ENCODE assay signal across 20 cellular contexts in the genomic region with DNA sequence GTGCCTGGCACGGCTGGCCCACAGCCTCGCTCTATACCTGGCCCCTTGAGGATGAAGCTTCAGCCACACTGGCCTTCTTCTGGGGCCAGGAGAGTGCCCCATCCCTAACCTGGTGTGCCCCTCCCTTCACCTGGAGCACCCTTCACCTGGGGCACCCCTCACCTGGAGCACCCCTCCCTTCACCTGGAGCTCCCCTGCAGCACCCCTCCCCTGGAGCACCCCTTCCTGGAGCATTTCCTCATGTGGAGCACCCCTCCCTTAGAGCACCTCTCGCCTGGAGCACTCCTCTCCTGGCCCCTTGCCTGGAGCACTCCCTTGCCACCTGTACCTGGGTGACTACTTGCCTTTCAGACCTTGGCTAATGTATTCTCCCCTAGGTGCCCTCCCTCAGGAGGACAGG. TPM values are rescaled to one million over a fixed set of nuclear protein-coding genes. Genes with fewer than 3 reads are reported as not detected.
DNase-seq lines count a peak whose midpoint lies in the region; ATAC-seq, FAIRE-seq and TF ChIP-seq lines count a peak whose summit lies in the region.
"Had no signal": no experiment of that assay in that cellular context is flagged by ENCODE, and none has a peak within 500 bp of the region (broad histone marks: within the 10 kb centered on the region; RNA-seq: fewer than 3 reads in every experiment).

No MANE protein-coding gene starts in this region.

- H3K36me3 ChIP-seq in HepG2 (replicated peaks in 1 of 2; ENCODE audit: control insufficient read depth in 1 of 2, insufficient read depth in 2 of 2, low read length in 2 of 2): no peaks in the 10 kb centered on the region
- no peaks in the 10 kb centered on the region for H3K36me3 ChIP-seq in right lobe of liver
- H3K36me3 ChIP-seq in pancreas: no peaks in the 10 kb centered on the region
- H3K36me3 ChIP-seq in CD4-positive, alpha-beta memory T cell (ENCODE audit: insufficient read depth, low read length): no peaks in the 10 kb centered on the region
- H3K36me3 ChIP-seq: HAP-1, SJSA1 had no signal

- 0% methylated on average over 3 of the region's 3 CpGs for WGBS in HepG2 (ENCODE audit: low lambda C conversion rate)
- WGBS in right lobe of liver (ENCODE audit: insufficient coverage, low coverage, low lambda C conversion rate, missing lambda C conversion rate): 38% methylated on average over 2 of the region's 3 CpGs
- WGBS in pancreas, 2 donors: 32 to 42% methylated on average over 3 of the region's 3 CpGs

- H3K9me3 Mint-ChIP-seq in glutamatergic neuron (ENCODE audit: unreplicated experiment): peaks cover 18% of the 10 kb centered on the region
- H3K9me3 Mint-ChIP-seq in CD4-positive, alpha-beta memory T cell: no peaks in the 10 kb centered on the region
- H3K9me3 Mint-ChIP-seq: CD4-positive, alpha-beta T cell had no signal

- H3K4me3 ChIP-seq in HepG2 (replicated peaks in 1 of 3; ENCODE audit: insufficient read depth in 1 of 3, low read depth in 2 of 3, low read length in 3 of 3) (no peak overlapping the region), right lobe of liver (no peak overlapping the region), pancreas (no peak overlapping the region)
- no peak overlapping the region for H3K4me3 ChIP-seq in CD4-positive, alpha-beta memory T cell (ENCODE audit: low read length in 2 of 2)
- H3K4me3 ChIP-seq: HAP-1, SJSA1 had no signal

- H3K9me3 ChIP-seq in HepG2 (ENCODE audit: low read length) (no peaks in the 10 kb centered on the region), right lobe of liver (no peaks in the 10 kb centered on the region), pancreas (no peaks in the 10 kb centered on the region)
- H3K9me3 ChIP-seq in CD4-positive, alpha-beta memory T cell (ENCODE audit: control insufficient read depth in 1 of 2, low read length in 2 of 2): no peaks in the 10 kb centered on the region
- H3K9me3 ChIP-seq: HAP-1, SJSA1 had no signal

- peak overlapping the region; percentile 38 for H3K4me3 Mint-ChIP-seq in glutamatergic neuron (ENCODE audit: unreplicated experiment)
- H3K4me3 Mint-ChIP-seq in CD4-positive, alpha-beta memory T cell: peak overlapping the region in 1 of 8 donors; percentile 43
- H3K4me3 Mint-ChIP-seq: CD4-positive, alpha-beta T cell had no signal

- ATAC-seq in HepG2 (no peak), right lobe of liver (no peak), pancreas (no peak)
- ATAC-seq: Panc1 had no signal

- H4K20me1 ChIP-seq in HepG2 (ENCODE audit: insufficient read depth, low read length): no peaks in the 10 kb centered on the region

- FAIRE-seq in HepG2 (lab: Jason Lieb, UNC) (no peak), pancreas (lab: Jason Lieb, UNC) (no peak)
- FAIRE-seq: A204.1 had no signal

- H3K9ac ChIP-seq in HepG2 (ENCODE audit: insufficient read depth, low read depth, low read length): no peak overlapping the region

- H3K27ac ChIP-seq in HepG2 (ENCODE audit: extremely low read length, insufficient read depth, low read length): no peak overlapping the region
- no peak overlapping the region for H3K27ac ChIP-seq in right lobe of liver
- H3K27ac ChIP-seq in pancreas: no peak overlapping the region
- no peak overlapping the region for H3K27ac ChIP-seq in CD4-positive, alpha-beta memory T cell (ENCODE audit: low read depth, low read length)
- H3K27ac ChIP-seq: SJSA1 had no signal

- in situ Hi-C loops in HepG2 (cut with HindIII; ENCODE audit: extremely low pct_ligation_motif_present, low pct_unique_long_range_greater_than_20kb): no loop called here

- TF ChIP-seq EP300 in HepG2 (IDR thresholded peaks at IDR 0.05; ENCODE audit: low read depth in 2 of 2, low read length in 2 of 2) (no peak), HepG2 (CRISPR knock-in tag; IDR thresholded peaks at IDR 0.05; ENCODE audit: borderline replicate concordance) (no peak)

- H3K27ac Mint-ChIP-seq in glutamatergic neuron (ENCODE audit: unreplicated experiment): peak overlapping the region; percentile 43
- peak overlapping the region in 1 of 7 donors; percentile 42 for H3K27ac Mint-ChIP-seq in CD4-positive, alpha-beta memory T cell
- H3K27ac Mint-ChIP-seq: CD4-positive, alpha-beta T cell had no signal

- TF ChIP-seq CTCF in HepG2 (CRISPR knock-in tag; IDR thresholded peaks at IDR 0.05) (no peak), right lobe of liver (IDR thresholded peaks at IDR 0.05) (no peak), glutamatergic neuron (IDR thresholded peaks at IDR 0.05; ENCODE audit: partially characterized antibody, unreplicated experiment) (no peak), pancreas (IDR thresholded peaks at IDR 0.05) (no peak)

- H2AFZ ChIP-seq in HepG2 (ENCODE audit: low read length): no peak overlapping the region

- intact Hi-C loops in HepG2 (cut with micrococcal nuclease; ENCODE audit: unreplicated experiment): no loop called here
- intact Hi-C loops in right lobe of liver (cut with DNase I): loop anchor here in 1 of 2 donors (5.0 kb wide), 1 partner anchor 74 kb away; no protein-coding TSS in a partner anchor
- intact Hi-C loops in pancreas (cut with DNase I): loop anchor here in 1 of 3 donors (10.0 kb wide), 1 partner anchor 77 kb away; the partner anchor contains the start of genes CHTF18 and RPUSD1
- intact Hi-C loops in CD4-positive, alpha-beta memory T cell (cut with micrococcal nuclease): no loop called here

- no peak overlapping the region for H3K4me2 ChIP-seq in HepG2 (ENCODE audit: low read depth, low read length)

- H3K4me1 ChIP-seq in HepG2 (ENCODE audit: insufficient read depth, low read length) (peaks cover 9% of the 10 kb centered on the region), right lobe of liver (no peaks in the 10 kb centered on the region), pancreas (no peaks in the 10 kb centered on the region)
- no peaks in the 10 kb centered on the region for H3K4me1 ChIP-seq in CD4-positive, alpha-beta memory T cell (ENCODE audit: insufficient read depth, low read length)

- H3K27me3 Mint-ChIP-seq in glutamatergic neuron (ENCODE audit: unreplicated experiment): peaks cover 22% of the 10 kb centered on the region
- peaks cover 20 to 38% of the 10 kb centered on the region in 2 donors for H3K27me3 Mint-ChIP-seq in CD4-positive, alpha-beta memory T cell

- BruUV-seq in HepG2 (replicated peaks; lab: Mats Ljungman, UMichigan): no TSS peak

- no peaks in the 10 kb centered on the region for H3K36me3 Mint-ChIP-seq in glutamatergic neuron (ENCODE audit: unreplicated experiment)
- no peaks in the 10 kb centered on the region for H3K36me3 Mint-ChIP-seq in CD4-positive, alpha-beta memory T cell

- peaks cover 20% of the 10 kb centered on the region for H3K4me1 Mint-ChIP-seq in glutamatergic neuron (ENCODE audit: low read depth, unreplicated experiment)
- peaks cover 0 to 13% (median 6%) of the 10 kb centered on the region in 4 donors for H3K4me1 Mint-ChIP-seq in CD4-positive, alpha-beta memory T cell

- TF ChIP-seq POLR2A in HepG2 (IDR thresholded peaks at IDR 0.05; ENCODE audit: insufficient read depth in 1 of 2, low read depth in 2 of 2, low read length in 2 of 2): no peak
- TF ChIP-seq POLR2A in right lobe of liver (IDR thresholded peaks at IDR 0.05): no peak

- POLR2A ChIA-PET in HepG2 (lab: Yijun Ruan, JAX): no interaction called here
- POLR2A ChIA-PET in CD4-positive, alpha-beta memory T cell (lab: Charles Lee; ENCODE audit: partially characterized antibody): interaction anchor here (0.6 to 1.0 kb wide), 3 partner anchors 9 to 80 kb away, joined by 3 to 5 read pairs (median 3); partner anchors contain the start of genes CHTF18 and RPUSD1

- H3K79me2 ChIP-seq in HepG2 (ENCODE audit: insufficient read depth, low read length): no peaks in the 10 kb centered on the region

- DNase-seq in HepG2 (ENCODE audit: low spot score): no peak
- no peak for DNase-seq in right lobe of liver
- no peak for DNase-seq in glutamatergic neuron
- DNase-seq in pancreas: no peak
- no peak for DNase-seq in NCI-H146 treated with DMSO at 0.1 percent for 48 hours (lab: John Stamatoyannopoulos, UW; ENCODE audit: unreplicated experiment)
- DNase-seq in CD4-positive, alpha-beta memory T cell: no peak
- DNase-seq: CD4-positive, alpha-beta T cell; DMS153; GDM1; MM.1S; NCI-H1092; NCI-H1436 treated with DMSO at 0.1 percent for 48 hours; NCI-H2029 treated with DMSO at 0.1 percent for 48 hours; NCI-H2171; NCI-H446; NCI-H526 treated with DMSO at 0.1 percent for 48 hours had no signal

- H3K27me3 ChIP-seq in HepG2 (ENCODE audit: control insufficient read depth in 1 of 2, insufficient read depth in 2 of 2, low read length in 2 of 2) (peaks cover 19 to 70% of the 10 kb centered on the region in 2 experiments; a peak in 4 of 5 replicates), right lobe of liver (no peaks in the 10 kb centered on the region), pancreas (peaks cover 0 to 31% (median 3%) of the 10 kb centered on the region in 4 donors)
- H3K27me3 ChIP-seq in CD4-positive, alpha-beta memory T cell (ENCODE audit: insufficient read depth, low read length): peaks cover 56% of the 10 kb centered on the region

- no peak for TF ChIP-seq RAD21 in HepG2 (CRISPR knock-in tag; IDR thresholded peaks at IDR 0.05)

- CTCF ChIA-PET in HepG2 (lab: Yijun Ruan, JAX; ENCODE audit: low intra/inter-chr PET ratio, low total read pairs): no interaction called here
- CTCF ChIA-PET in CD4-positive, alpha-beta memory T cell (lab: Charles Lee; ENCODE audit: partially characterized antibody): interaction anchor here (0.9 kb wide), 1 partner anchor 12 kb away, joined by 4 read pairs; no protein-coding TSS in a partner anchor

RNA-seq across cellular contexts. Expression of gene FBXL16, which starts 2.4 kb away (rescaled TPM):
- total RNA-seq in HepG2 (2016; rRNA removed; fragmentation: Illumina TruSeq; extraction: Trizol) (0.20 and 0.22 TPM in 2 replicates), right lobe of liver (1 to 10 TPM in 2 of 6 experiments, under 1 TPM in 1, not detected in 3; 0.05 to 2.3 (median 1.7) TPM), glutamatergic neuron (ENCODE audit: unreplicated experiment) (85.1 TPM), pancreas (1 to 10 TPM in 4 of 6 donors, under 1 TPM in 2; 0.60 to 2.8 (median 1.7) TPM)
- 0.10 TPM in 1 of 2 replicates, not detected in the other for total RNA-seq in HepG2 (2016; cell fraction: cytosol; rRNA removed; fragmentation: Illumina TruSeq; extraction: Trizol; ENCODE audit: low read depth)
- total RNA-seq in HepG2 (2016; cell fraction: insoluble cytoplasmic fraction; rRNA removed; fragmentation: Illumina TruSeq; extraction: Trizol): 0.19 TPM in 1 of 2 replicates, not detected in the other
- 0.10 and 0.22 TPM in 2 replicates for total RNA-seq in HepG2 (2016; cell fraction: membrane; rRNA removed; fragmentation: Illumina TruSeq; extraction: Trizol)
- 0.19 TPM in 1 of 2 replicates, not detected in the other for total RNA-seq in HepG2 (2016; cell fraction: nucleus; rRNA removed; fragmentation: Illumina TruSeq; extraction: Trizol)
- polyA plus RNA-seq in HepG2 (2011; rRNA removed) (2.0 and 2.2 TPM in 2 replicates), pancreas (10 to 100 TPM in 1 of 2 donors, 1 to 10 TPM in 1; 4.8 to 17.7 TPM)
- 1.6 and 3.1 TPM in 2 replicates for polyA plus RNA-seq in HepG2 (2011; cell fraction: cytosol; rRNA removed)
- 4.4 and 5.3 TPM in 2 replicates for polyA plus RNA-seq in HepG2 (2011; cell fraction: nucleus; rRNA removed)
- polyA plus RNA-seq in HepG2 (2012): 2.8 and 5.8 TPM in 2 replicates
- polyA plus RNA-seq in HepG2 (2016; cell fraction: cytosol; fragmentation: Illumina TruSeq; extraction: Trizol; ENCODE audit: low read depth): 0.14 and 2.9 TPM in 2 replicates
- 0.45 and 0.64 TPM in 2 replicates for polyA plus RNA-seq in HepG2 (2016; cell fraction: insoluble cytoplasmic fraction; fragmentation: Illumina TruSeq; extraction: Trizol; ENCODE audit: low read depth)
- 0.38 and 0.42 TPM in 2 replicates for polyA plus RNA-seq in HepG2 (2016; cell fraction: membrane; fragmentation: Illumina TruSeq; extraction: Trizol; ENCODE audit: low read depth)
- polyA plus RNA-seq in HepG2 (2016; cell fraction: nucleus; fragmentation: Illumina TruSeq; extraction: Trizol; ENCODE audit: insufficient read depth, low read depth): 0.35 and 0.36 TPM in 2 replicates
- 4.1 and 8.8 TPM in 2 replicates for polyA minus RNA-seq in HepG2 (2011; rRNA and poly(A)+ RNA removed; ENCODE audit: low replicate concordance)
- 1.8 and 2.7 TPM in 2 replicates for polyA minus RNA-seq in HepG2 (2011; cell fraction: cytosol; rRNA and poly(A)+ RNA removed)
- 0.52 and 0.99 TPM in 2 replicates for polyA minus RNA-seq in HepG2 (2011; cell fraction: nucleus; rRNA and poly(A)+ RNA removed)
- total RNA-seq in CD4-positive, alpha-beta memory T cell: 10 to 100 TPM; 58.4 to 59.5 TPM
- polyA plus RNA-seq in CD4-positive, alpha-beta memory T cell: 10 to 100 TPM in 1 of 2 donors, 1 to 10 TPM in 1; 9.3 to 38.6 TPM
- total RNA-seq: SJSA1 had no signal

RNA-seq across cellular contexts. Expression of gene METRN, which starts 6.9 kb away (rescaled TPM):
- total RNA-seq in HepG2 (2016; rRNA removed; fragmentation: Illumina TruSeq; extraction: Trizol): 27.3 and 46.1 TPM in 2 replicates
- total RNA-seq in HepG2 (2016; cell fraction: cytosol; rRNA removed; fragmentation: Illumina TruSeq; extraction: Trizol; ENCODE audit: low read depth): 309 and 313 TPM in 2 replicates
- total RNA-seq in HepG2 (2016; cell fraction: insoluble cytoplasmic fraction; rRNA removed; fragmentation: Illumina TruSeq; extraction: Trizol): 32.7 and 50.4 TPM in 2 replicates
- total RNA-seq in HepG2 (2016; cell fraction: membrane; rRNA removed; fragmentation: Illumina TruSeq; extraction: Trizol): 215 and 243 TPM in 2 replicates
- 17.9 and 18.8 TPM in 2 replicates for total RNA-seq in HepG2 (2016; cell fraction: nucleus; rRNA removed; fragmentation: Illumina TruSeq; extraction: Trizol)
- polyA plus RNA-seq in HepG2 (2011; rRNA removed): 25.5 and 34.0 TPM in 2 replicates
- polyA plus RNA-seq in HepG2 (2011; cell fraction: cytosol; rRNA removed): 9.2 and 47.6 TPM in 2 replicates
- polyA plus RNA-seq in HepG2 (2011; cell fraction: nucleus; rRNA removed): 25.3 and 25.6 TPM in 2 replicates
- polyA plus RNA-seq in HepG2 (2012): 6.0 and 9.7 TPM in 2 replicates
- polyA plus RNA-seq in HepG2 (2016; cell fraction: cytosol; fragmentation: Illumina TruSeq; extraction: Trizol; ENCODE audit: low read depth): 285 and 311 TPM in 2 replicates
- polyA plus RNA-seq in HepG2 (2016; cell fraction: insoluble cytoplasmic fraction; fragmentation: Illumina TruSeq; extraction: Trizol; ENCODE audit: low read depth): 25.1 and 30.0 TPM in 2 replicates
- 167 and 188 TPM in 2 replicates for polyA plus RNA-seq in HepG2 (2016; cell fraction: membrane; fragmentation: Illumina TruSeq; extraction: Trizol; ENCODE audit: low read depth)
- 32.0 and 38.6 TPM in 2 replicates for polyA plus RNA-seq in HepG2 (2016; cell fraction: nucleus; fragmentation: Illumina TruSeq; extraction: Trizol; ENCODE audit: insufficient read depth, low read depth)
- 4.1 and 35.6 TPM in 2 replicates for polyA minus RNA-seq in HepG2 (2011; rRNA and poly(A)+ RNA removed; ENCODE audit: low replicate concordance)
- 14.3 and 15.0 TPM in 2 replicates for polyA minus RNA-seq in HepG2 (2011; cell fraction: cytosol; rRNA and poly(A)+ RNA removed)
- 4.4 and 4.6 TPM in 2 replicates for polyA minus RNA-seq in HepG2 (2011; cell fraction: nucleus; rRNA and poly(A)+ RNA removed)
- total RNA-seq in right lobe of liver: 10 to 100 TPM; 14.0 to 43.7 (median 26.2) TPM
- total RNA-seq in glutamatergic neuron (ENCODE audit: unreplicated experiment): 134 TPM
- 10 to 100 TPM; 27.6 to 44.9 (median 37.7) TPM for total RNA-seq in pancreas
- polyA plus RNA-seq in pancreas: 10 to 100 TPM; 74.2 to 82.0 TPM
- total RNA-seq in CD4-positive, alpha-beta memory T cell: 1 to 10 TPM; 6.9 to 7.7 TPM
- polyA plus RNA-seq in CD4-positive, alpha-beta memory T cell: 10 to 100 TPM in 1 of 2 donors, 1 to 10 TPM in 1; 8.3 to 18.8 TPM

RNA-seq across cellular contexts. Expression of gene ANTKMT, which starts 12.9 kb away (rescaled TPM):
- total RNA-seq in HepG2 (2016; rRNA removed; fragmentation: Illumina TruSeq; extraction: Trizol) (17.8 and 47.8 TPM in 2 replicates), right lobe of liver (10 to 100 TPM; 19.7 to 56.0 (median 28.2) TPM), glutamatergic neuron (ENCODE audit: unreplicated experiment) (61.1 TPM), pancreas (10 to 100 TPM; 12.2 to 25.5 (median 20.1) TPM)
- total RNA-seq in HepG2 (2016; cell fraction: cytosol; rRNA removed; fragmentation: Illumina TruSeq; extraction: Trizol; ENCODE audit: low read depth): 23.3 and 24.5 TPM in 2 replicates
- 20.4 and 46.4 TPM in 2 replicates for total RNA-seq in HepG2 (2016; cell fraction: insoluble cytoplasmic fraction; rRNA removed; fragmentation: Illumina TruSeq; extraction: Trizol)
- 26.6 and 30.6 TPM in 2 replicates for total RNA-seq in HepG2 (2016; cell fraction: membrane; rRNA removed; fragmentation: Illumina TruSeq; extraction: Trizol)
- 18.5 and 25.5 TPM in 2 replicates for total RNA-seq in HepG2 (2016; cell fraction: nucleus; rRNA removed; fragmentation: Illumina TruSeq; extraction: Trizol)
- polyA plus RNA-seq in HepG2 (2011; rRNA removed) (7.5 and 11.8 TPM in 2 replicates), pancreas (10 to 100 TPM; 35.2 to 41.7 TPM)
- polyA plus RNA-seq in HepG2 (2011; cell fraction: cytosol; rRNA removed): 10.6 and 19.3 TPM in 2 replicates
- 47.2 and 48.7 TPM in 2 replicates for polyA plus RNA-seq in HepG2 (2011; cell fraction: nucleus; rRNA removed)
- polyA plus RNA-seq in HepG2 (2012): 4.2 and 8.6 TPM in 2 replicates
- 14.5 and 19.6 TPM in 2 replicates for polyA plus RNA-seq in HepG2 (2016; cell fraction: cytosol; fragmentation: Illumina TruSeq; extraction: Trizol; ENCODE audit: low read depth)
- polyA plus RNA-seq in HepG2 (2016; cell fraction: insoluble cytoplasmic fraction; fragmentation: Illumina TruSeq; extraction: Trizol; ENCODE audit: low read depth): 10.3 and 11.6 TPM in 2 replicates
- 16.4 and 20.3 TPM in 2 replicates for polyA plus RNA-seq in HepG2 (2016; cell fraction: membrane; fragmentation: Illumina TruSeq; extraction: Trizol; ENCODE audit: low read depth)
- polyA plus RNA-seq in HepG2 (2016; cell fraction: nucleus; fragmentation: Illumina TruSeq; extraction: Trizol; ENCODE audit: insufficient read depth, low read depth): 33.8 and 45.5 TPM in 2 replicates
- polyA minus RNA-seq in HepG2 (2011; rRNA and poly(A)+ RNA removed; ENCODE audit: low replicate concordance): 2.4 and 4.6 TPM in 2 replicates
- polyA minus RNA-seq in HepG2 (2011; cell fraction: cytosol; rRNA and poly(A)+ RNA removed): 5.2 and 9.3 TPM in 2 replicates
- 9.1 and 10.3 TPM in 2 replicates for polyA minus RNA-seq in HepG2 (2011; cell fraction: nucleus; rRNA and poly(A)+ RNA removed)
- 10 to 100 TPM; 21.5 to 23.5 TPM for total RNA-seq in CD4-positive, alpha-beta memory T cell
- polyA plus RNA-seq in CD4-positive, alpha-beta memory T cell: 10 to 100 TPM; 14.5 to 36.4 TPM

RNA-seq across cellular contexts. Expression of gene WDR24, which starts 17.8 kb away (rescaled TPM):
- total RNA-seq in HepG2 (2016; rRNA removed; fragmentation: Illumina TruSeq; extraction: Trizol): 1.4 and 3.8 TPM in 2 replicates
- 0.35 and 0.40 TPM in 2 replicates for total RNA-seq in HepG2 (2016; cell fraction: cytosol; rRNA removed; fragmentation: Illumina TruSeq; extraction: Trizol; ENCODE audit: low read depth)
- total RNA-seq in HepG2 (2016; cell fraction: insoluble cytoplasmic fraction; rRNA removed; fragmentation: Illumina TruSeq; extraction: Trizol): 1.2 and 4.3 TPM in 2 replicates
- 0.83 and 1.7 TPM in 2 replicates for total RNA-seq in HepG2 (2016; cell fraction: membrane; rRNA removed; fragmentation: Illumina TruSeq; extraction: Trizol)
- 6.4 and 7.9 TPM in 2 replicates for total RNA-seq in HepG2 (2016; cell fraction: nucleus; rRNA removed; fragmentation: Illumina TruSeq; extraction: Trizol)
- 4.5 and 8.3 TPM in 2 replicates for polyA plus RNA-seq in HepG2 (2011; rRNA removed)
- polyA plus RNA-seq in HepG2 (2011; cell fraction: cytosol; rRNA removed): 1.3 and 1.9 TPM in 2 replicates
- polyA plus RNA-seq in HepG2 (2011; cell fraction: nucleus; rRNA removed): 117 and 130 TPM in 2 replicates
- polyA plus RNA-seq in HepG2 (2012): 4.1 and 6.2 TPM in 2 replicates
- 0.34 and 0.43 TPM in 2 replicates for polyA plus RNA-seq in HepG2 (2016; cell fraction: cytosol; fragmentation: Illumina TruSeq; extraction: Trizol; ENCODE audit: low read depth)
- polyA plus RNA-seq in HepG2 (2016; cell fraction: insoluble cytoplasmic fraction; fragmentation: Illumina TruSeq; extraction: Trizol; ENCODE audit: low read depth): 0.93 and 2.0 TPM in 2 replicates
- 0.53 and 0.66 TPM in 2 replicates for polyA plus RNA-seq in HepG2 (2016; cell fraction: membrane; fragmentation: Illumina TruSeq; extraction: Trizol; ENCODE audit: low read depth)
- 17.5 and 18.7 TPM in 2 replicates for polyA plus RNA-seq in HepG2 (2016; cell fraction: nucleus; fragmentation: Illumina TruSeq; extraction: Trizol; ENCODE audit: insufficient read depth, low read depth)
- 9.5 and 10.1 TPM in 2 replicates for polyA minus RNA-seq in HepG2 (2011; rRNA and poly(A)+ RNA removed; ENCODE audit: low replicate concordance)
- polyA minus RNA-seq in HepG2 (2011; cell fraction: cytosol; rRNA and poly(A)+ RNA removed): 1.4 and 1.5 TPM in 2 replicates
- 13.9 and 15.6 TPM in 2 replicates for polyA minus RNA-seq in HepG2 (2011; cell fraction: nucleus; rRNA and poly(A)+ RNA removed)
- total RNA-seq in right lobe of liver: 10 to 100 TPM in 1 of 6 experiments, 1 to 10 TPM in 5; 5.5 to 11.7 (median 9.7) TPM
- total RNA-seq in glutamatergic neuron (ENCODE audit: unreplicated experiment): 19.9 TPM
- 1 to 10 TPM; 3.5 to 7.5 (median 5.2) TPM for total RNA-seq in pancreas
- 1 to 10 TPM; 7.9 to 8.7 TPM for polyA plus RNA-seq in pancreas
- 10 to 100 TPM; 15.5 to 16.1 TPM for total RNA-seq in CD4-positive, alpha-beta memory T cell
- 10 to 100 TPM; 10.2 to 12.2 TPM for polyA plus RNA-seq in CD4-positive, alpha-beta memory T cell

RNA-seq across cellular contexts. Expression of gene CCDC78, which starts 18.2 kb away (rescaled TPM):
- 0.53 TPM in 1 of 2 replicates, not detected in the other for total RNA-seq in HepG2 (2016; rRNA removed; fragmentation: Illumina TruSeq; extraction: Trizol)
- 0.09 and 0.40 TPM in 2 replicates for total RNA-seq in HepG2 (2016; cell fraction: cytosol; rRNA removed; fragmentation: Illumina TruSeq; extraction: Trizol; ENCODE audit: low read depth)
- 0.48 TPM in 1 of 2 replicates, not detected in the other for total RNA-seq in HepG2 (2016; cell fraction: insoluble cytoplasmic fraction; rRNA removed; fragmentation: Illumina TruSeq; extraction: Trizol)
- total RNA-seq in HepG2 (2016; cell fraction: membrane; rRNA removed; fragmentation: Illumina TruSeq; extraction: Trizol): 0.28 TPM in 2 replicates
- total RNA-seq in HepG2 (2016; cell fraction: nucleus; rRNA removed; fragmentation: Illumina TruSeq; extraction: Trizol): 0.34 and 1.4 TPM in 2 replicates
- 1.5 and 1.7 TPM in 2 replicates for polyA plus RNA-seq in HepG2 (2011; rRNA removed)
- polyA plus RNA-seq in HepG2 (2011; cell fraction: cytosol; rRNA removed): 0.26 and 0.44 TPM in 2 replicates
- 17.5 and 23.8 TPM in 2 replicates for polyA plus RNA-seq in HepG2 (2011; cell fraction: nucleus; rRNA removed)
- polyA plus RNA-seq in HepG2 (2012): 1.0 and 2.1 TPM in 2 replicates
- polyA plus RNA-seq in HepG2 (2016; cell fraction: cytosol; fragmentation: Illumina TruSeq; extraction: Trizol; ENCODE audit: low read depth): 0.11 and 0.18 TPM in 2 replicates
- polyA plus RNA-seq in HepG2 (2016; cell fraction: insoluble cytoplasmic fraction; fragmentation: Illumina TruSeq; extraction: Trizol; ENCODE audit: low read depth): 0.24 and 0.57 TPM in 2 replicates
- polyA plus RNA-seq in HepG2 (2016; cell fraction: membrane; fragmentation: Illumina TruSeq; extraction: Trizol; ENCODE audit: low read depth): not detected in 2 replicates
- polyA plus RNA-seq in HepG2 (2016; cell fraction: nucleus; fragmentation: Illumina TruSeq; extraction: Trizol; ENCODE audit: insufficient read depth, low read depth): 2.7 and 3.2 TPM in 2 replicates
- 0.38 and 3.8 TPM in 2 replicates for polyA minus RNA-seq in HepG2 (2011; rRNA and poly(A)+ RNA removed; ENCODE audit: low replicate concordance)
- not detected in 2 replicates for polyA minus RNA-seq in HepG2 (2011; cell fraction: cytosol; rRNA and poly(A)+ RNA removed)
- 0.90 and 1.6 TPM in 2 replicates for polyA minus RNA-seq in HepG2 (2011; cell fraction: nucleus; rRNA and poly(A)+ RNA removed)
- under 1 TPM in 1 of 6 experiments, not detected in 5; 0.31 TPM for total RNA-seq in right lobe of liver
- total RNA-seq in glutamatergic neuron (ENCODE audit: unreplicated experiment): 18.9 TPM
- total RNA-seq in pancreas: under 1 TPM; 0.16 to 0.95 (median 0.25) TPM
- polyA plus RNA-seq in pancreas: 1 to 10 TPM; 2.1 to 7.7 TPM
- 1 to 10 TPM; 4.5 to 5.1 TPM for total RNA-seq in CD4-positive, alpha-beta memory T cell
- polyA plus RNA-seq in CD4-positive, alpha-beta memory T cell: not detected

Comparison
In these comparisons a context has a peak if more than half of its experiments do, and no peak if none do; other contexts are left out.
1. RNA of gene FBXL16, which starts 2.4 kb away (total RNA-seq): 85.1 TPM in glutamatergic neuron (single experiment) and 58.4 to 59.5 TPM in CD4-positive, alpha-beta memory T cell; 0.60 to 2.8 TPM in pancreas, 0.10 to 0.22 TPM in HepG2 and 0.05 to 2.3 TPM in right lobe of liver; every median in the first group is over 10 times any median in the second.